In genomic region chr1:51736702-51737101, GRCh38 we compare ENCODE assay signal across 11 cellular contexts.
DNase-seq lines count a peak whose midpoint lies in the region; ATAC-seq and TF ChIP-seq lines count a peak whose summit lies in the region.
"Had no signal": no experiment of that assay in that cellular context is flagged by ENCODE, and none has a peak within 500 bp of the region (broad histone marks: within the 10 kb centered on the region; RNA-seq: fewer than 3 reads in every experiment).

No MANE protein-coding gene starts in this region.

- no peaks in the 10 kb centered on the region for H3F3A ChIP-seq in PC-3 (ENCODE audit: low read length, unreplicated experiment)

- H4K20me1 ChIP-seq in PC-3 (ENCODE audit: low read length) (no peaks in the 10 kb centered on the region), fibroblast of lung (ENCODE audit: control insufficient read depth, extremely low read depth, insufficient read depth, low read length) (no peaks in the 10 kb centered on the region)

- TF ChIP-seq CTCF in PC-3 (conservative IDR thresholded peaks at IDR 0.05; ENCODE audit: low read depth, low read length) (no peak), fibroblast of lung (conservative IDR thresholded peaks at IDR 0.05 in 1 of 2, IDR thresholded peaks at IDR 0.05 in 1 of 2; ENCODE audit: low read depth in 1 of 2, low read length in 2 of 2) (no peak), gastrocnemius medialis (IDR thresholded peaks at IDR 0.05 in 4 of 5, conservative IDR thresholded peaks at IDR 0.05 in 1 of 5) (no peak)

- intact Hi-C loops in PC-3 (cut with micrococcal nuclease) (no loop called here), gastrocnemius medialis (cut with DNase I; ENCODE audit: low total_unique reads) (no loop called here)

- TF ChIP-seq POLR2A in gastrocnemius medialis (IDR thresholded peaks at IDR 0.05): no peak

- POLR2A ChIA-PET in PC-3 (lab: Charles Lee; ENCODE audit: unreplicated experiment): no interaction called here

- H3K9me3 ChIP-seq in PC-3 (ENCODE audit: low read length): no peaks in the 10 kb centered on the region
- H3K9me3 ChIP-seq in fibroblast of lung (ENCODE audit: control insufficient read depth, insufficient read depth, low read depth, low read length): no peaks in the 10 kb centered on the region
- no peaks in the 10 kb centered on the region for H3K9me3 ChIP-seq in gastrocnemius medialis
- H3K9me3 ChIP-seq in HAP-1: no peaks in the 10 kb centered on the region

- H3K36me3 ChIP-seq in PC-3 (ENCODE audit: low read depth, low read length) (no peaks in the 10 kb centered on the region), fibroblast of lung (ENCODE audit: control insufficient read depth, insufficient read depth, low read length) (no peaks in the 10 kb centered on the region), gastrocnemius medialis (no peaks in the 10 kb centered on the region), HAP-1 (replicated peaks) (0 out of 2 replicates have a peak, but pooled peaks cover 3% of the 10 kb centered on the region)

- H3K79me2 ChIP-seq in PC-3 (ENCODE audit: low read length) (peaks cover 10% of the 10 kb centered on the region), fibroblast of lung (ENCODE audit: control insufficient read depth, insufficient read depth, low read length) (peaks cover 2% of the 10 kb centered on the region)

- peak overlapping the region; percentile 53; the same call in 1 of the 2 replicates for H3K27ac ChIP-seq in PC-3 (ENCODE audit: low read length)
- H3K27ac ChIP-seq in fibroblast of lung (ENCODE audit: insufficient read depth, low read length): no peak overlapping the region
- peak overlapping the region; percentile 70 to 84 (median 76) for H3K27ac ChIP-seq in gastrocnemius medialis

- no peak overlapping the region for H3K4me3 ChIP-seq in PC-3 (ENCODE audit: low read length)
- no peak overlapping the region for H3K4me3 ChIP-seq in fibroblast of lung (replicated peaks in 1 of 4; ENCODE audit: control extremely low read depth in 1 of 4, insufficient read depth in 1 of 4, low read depth in 3 of 4, low read length in 4 of 4)
- peak overlapping the region; percentile 4 to 28 (median 21) for H3K4me3 ChIP-seq in gastrocnemius medialis
- no peak overlapping the region for H3K4me3 ChIP-seq in HAP-1

- BruUV-seq in PC-3 (replicated peaks; lab: Mats Ljungman, UMichigan): no TSS peak

- CTCF ChIA-PET in PC-3 (lab: Charles Lee): no interaction called here

- in situ Hi-C loops in gastrocnemius medialis (cut with MboI; ENCODE audit: low sequenced_read_pairs in 4 of 4) (no loop called here), HAP-1 (cut with MboI; ENCODE audit: low sequenced_read_pairs) (no loop called here)

- H3K4me1 ChIP-seq in PC-3 (ENCODE audit: insufficient read depth, low read length) (peaks cover 34% of the 10 kb centered on the region), fibroblast of lung (ENCODE audit: control insufficient read depth, extremely low read depth, insufficient read depth, low read length) (peaks cover 2% of the 10 kb centered on the region), gastrocnemius medialis (peaks cover 69 to 85% of the 10 kb centered on the region in 2 donors), HAP-1 (peaks cover 38% of the 10 kb centered on the region)

- H3K27me3 ChIP-seq in PC-3 (ENCODE audit: low read length) (no peaks in the 10 kb centered on the region), fibroblast of lung (ENCODE audit: control insufficient read depth, insufficient read depth, low read length) (no peaks in the 10 kb centered on the region), gastrocnemius medialis (no peaks in the 10 kb centered on the region), HAP-1 (ENCODE audit: low read depth) (no peaks in the 10 kb centered on the region)

- H3K4me2 ChIP-seq in PC-3 (ENCODE audit: low read length) (no peak overlapping the region), fibroblast of lung (ENCODE audit: extremely low read depth, insufficient read depth, low read length) (peak overlapping the region; percentile 19)

- H3K9me2 ChIP-seq in PC-3 (replicated peaks; ENCODE audit: low read length): no peaks in the 10 kb centered on the region

- H3K9ac ChIP-seq in PC-3 (ENCODE audit: low read length) (no peak overlapping the region), fibroblast of lung (ENCODE audit: insufficient read depth, low read length) (no peak overlapping the region)

- ATAC-seq in PC-3 (peak; percentile 52), gastrocnemius medialis (peak; percentile 81 to 82), HG03108 (IDR thresholded peaks at IDR 0.05; ENCODE audit: unreplicated experiment) (no peak), GM21390 (IDR thresholded peaks at IDR 0.05; ENCODE audit: unreplicated experiment) (no peak), HG02763 (IDR thresholded peaks at IDR 0.05; ENCODE audit: unreplicated experiment) (no peak)
- ATAC-seq: Panc1 had no signal

- H2AFZ ChIP-seq in PC-3 (ENCODE audit: low read length): no peak overlapping the region
- H2AFZ ChIP-seq in fibroblast of lung (ENCODE audit: low read length): no peak overlapping the region

- DNase-seq in H4 (ENCODE audit: low spot score) (peak; percentile 53), PC-3 (peak; percentile 61), fibroblast of lung (ENCODE audit: low read depth in 2 of 2) (peak; percentile 67 to 88), gastrocnemius medialis (peak in 1 of 2 donors; percentile 32), HAP-1 (ENCODE audit: low spot score in 2 of 2) (no peak)
- DNase-seq: activated T-cell treated with anti-CD3 and anti-CD28 coated beads, Interleukin-2, amount 50 U/mL, for 48 hours; foreskin melanocyte had no signal

Comparison
In these comparisons a context has a peak if more than half of its experiments do, and no peak if none do; other contexts are left out.
1. DNase-seq: peak in H4 (single experiment), PC-3 (single experiment) and fibroblast of lung (2 of 2); none in HAP-1 (0 of 2).
2. ATAC-seq: peak in PC-3 (single experiment) and gastrocnemius medialis (2 of 2); none in HG03108 (single experiment), GM21390 (single experiment) and HG02763 (single experiment).
3. H3K4me3 ChIP-seq: peak in gastrocnemius medialis (4 of 4); none in PC-3 (single experiment), fibroblast of lung (0 of 4) and HAP-1 (single experiment).